Comparison of ENCODE assay signal across 1 cellular context in the genomic region with DNA sequence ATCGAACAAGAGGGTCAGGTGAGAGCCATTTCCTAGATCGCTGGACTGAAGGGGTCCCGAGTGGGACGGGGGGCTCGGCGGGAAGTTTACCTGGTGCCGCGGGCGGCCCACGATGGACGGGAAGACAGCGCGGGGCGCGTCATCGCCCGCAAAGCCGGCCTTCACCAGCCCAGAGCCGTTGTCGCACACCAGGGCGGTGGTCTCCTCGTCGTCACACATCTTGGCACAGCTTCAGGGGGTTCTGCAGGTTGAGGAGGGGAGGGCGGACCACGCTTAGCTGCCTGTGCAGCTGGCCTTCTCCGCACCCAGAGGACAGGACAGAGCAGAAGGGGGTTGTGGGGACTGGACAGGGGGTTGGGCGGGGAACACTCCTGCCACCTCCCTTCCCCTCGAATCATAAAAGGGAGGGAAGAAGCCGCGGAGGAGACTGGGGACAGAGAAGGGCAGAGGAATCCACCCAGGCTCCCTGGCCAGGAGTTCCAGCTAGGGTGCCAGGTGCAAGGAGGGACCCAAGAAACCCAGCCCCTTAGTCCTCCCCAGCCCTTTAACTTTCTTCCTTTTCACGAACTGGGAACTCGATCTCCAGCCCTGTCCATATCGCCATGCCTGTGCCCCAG.
A peak's percentile ranks its signal among the peaks of the same experiment; 100 is the strongest.
TF ChIP-seq lines count a peak whose summit lies in the region.

No MANE protein-coding gene starts in this region.

TF ChIP-seq in HepG2, 621 proteins besides CTCF, POLR2A, EP300 and RAD21:
- TF ChIP-seq EZH2 (conservative IDR thresholded peaks at IDR 0.05; ENCODE audit: low read depth, low read length) (0 out of 2 replicates have a peak, but pooled peaks have one; percentile 17), BORCS8-MEF2B (CRISPR knock-in tag; IDR thresholded peaks at IDR 0.05) (no peak), SUZ12 (IDR thresholded peaks at IDR 0.05; ENCODE audit: low read depth, low read length) (no peak)
TF ChIP-seq in HepG2: peak in this region for 1.
